ENCODE assay signal across 9 cellular contexts in the genomic region with DNA sequence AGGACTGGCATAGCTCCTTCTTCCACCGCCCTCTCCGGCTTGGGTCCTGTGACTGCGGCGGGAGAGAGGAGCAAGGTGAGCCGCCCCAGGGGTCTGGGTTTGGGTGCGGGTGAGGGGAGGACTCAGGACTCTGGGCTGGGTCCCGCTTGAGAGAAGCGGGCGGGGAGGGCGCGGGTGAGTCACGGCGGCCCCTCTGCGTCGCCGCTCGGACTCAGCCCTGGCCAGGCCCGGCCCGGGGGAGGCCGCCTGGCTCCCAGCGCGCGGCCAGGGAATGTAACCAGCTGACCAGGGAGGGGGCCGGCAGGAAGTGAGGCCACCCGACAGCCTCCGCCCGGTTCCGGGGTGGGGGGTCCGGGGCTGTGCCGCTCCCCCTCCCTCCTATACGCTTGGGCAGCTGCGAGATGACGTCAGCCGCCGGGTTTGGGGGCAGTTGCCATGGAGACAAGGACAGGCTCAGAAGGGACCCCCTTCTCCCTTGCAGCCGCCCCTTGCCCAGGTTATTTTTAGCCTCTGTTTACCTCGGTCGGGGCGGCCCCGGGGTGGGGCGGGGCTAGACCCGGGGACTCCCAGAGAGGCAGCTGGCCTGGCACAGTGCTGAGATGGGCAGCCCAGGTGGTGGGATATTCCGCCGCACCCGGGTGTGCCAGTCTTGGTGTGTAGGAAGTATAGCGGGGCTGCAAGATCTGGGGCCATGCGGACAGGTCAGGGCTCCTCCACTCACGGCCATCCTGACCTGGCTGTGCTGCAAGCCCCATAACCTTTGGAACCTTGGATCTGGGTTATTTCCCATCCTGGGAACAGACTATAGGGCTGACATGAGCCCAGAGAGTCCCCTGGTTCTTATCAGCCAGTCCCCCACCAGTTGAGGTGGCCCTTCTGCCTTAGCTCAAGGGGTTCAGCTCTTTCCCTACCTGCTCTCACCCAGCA. TPM values are rescaled to one million over a fixed set of nuclear protein-coding genes. Genes with fewer than 3 reads are reported as not detected.
DNase-seq lines count a peak whose midpoint lies in the region; ATAC-seq and TF ChIP-seq lines count a peak whose summit lies in the region.
"Had no signal": no experiment of that assay in that cellular context is flagged by ENCODE, and none has a peak within 500 bp of the region (broad histone marks: within the 10 kb centered on the region; RNA-seq: fewer than 3 reads in every experiment).

No MANE protein-coding gene starts in this region.

- H3K27me3 ChIP-seq in BJ (ENCODE audit: control insufficient read depth, insufficient read depth, low read length) (no peaks in the 10 kb centered on the region), mammary epithelial cell (ENCODE audit: insufficient read depth, low read length) (no peaks in the 10 kb centered on the region), gastrocnemius medialis (no peaks in the 10 kb centered on the region)

- H3K79me2 ChIP-seq in mammary epithelial cell (ENCODE audit: insufficient read depth, low read length) = peaks cover 47% of the 10 kb centered on the region

- dilution Hi-C loops in mammary epithelial cell (cut with HindIII; ENCODE audit: low sequenced_read_pairs) = no loop called here

- in situ Hi-C loops in mammary epithelial cell (cut with MboI; ENCODE audit: low sequenced_read_pairs in 2 of 2) = no loop called here
- in situ Hi-C loops in gastrocnemius medialis (cut with MboI; ENCODE audit: low sequenced_read_pairs in 4 of 4) = no loop called here

- ATAC-seq in GM18868 (IDR thresholded peaks at IDR 0.05; ENCODE audit: unreplicated experiment) (peak; percentile 38), gastrocnemius medialis (peak; percentile 30 to 37)

- peak overlapping the region; percentile 63 for H2AFZ ChIP-seq in mammary epithelial cell (ENCODE audit: low read depth, low read length)

- no TSS peak for BruUV-seq in mammary epithelial cell (replicated peaks; lab: Mats Ljungman, UMichigan)

- WGBS in mammary epithelial cell (ENCODE audit: low coverage, missing lambda C conversion rate) = 6% methylated on average over 6 of the region's 48 CpGs

- H3K4me3 ChIP-seq in BJ (ENCODE audit: low read depth, low read length) = peak overlapping the region; percentile 77
- peak overlapping the region; percentile 57 to 67 (median 61) for H3K4me3 ChIP-seq in mammary epithelial cell (replicated peaks in 1 of 3; ENCODE audit: insufficient read depth in 1 of 3, low read depth in 2 of 3, low read length in 3 of 3)
- peak overlapping the region; percentile 77 to 97 (median 93) for H3K4me3 ChIP-seq in gastrocnemius medialis

- H3K9ac ChIP-seq in mammary epithelial cell (ENCODE audit: insufficient read depth, low read length) = peak overlapping the region; percentile 51

- CTCF ChIA-PET in BJ (lab: Yijun Ruan, JAX) = interaction anchor here (1.0 to 2.9 kb wide), 10 partner anchors 10 to 137 kb away, joined by 3 to 34 read pairs (median 6); partner anchors contain the start of genes C16orf86, CARMIL2, CTCF and ENKD1
- CTCF ChIA-PET in mammary epithelial cell (lab: Charles Lee; ENCODE audit: low non-redundant PET) = interaction anchor here (0.7 kb wide), 1 partner anchor 9 kb away, joined by 4 read pairs; no protein-coding TSS in a partner anchor
- CTCF ChIA-PET in HEK293T (lab: Yijun Ruan, JAX) = interaction anchor here (2.4 to 3.0 kb wide), 2 partner anchors 9 to 17 kb away, joined by 12 to 14 read pairs; no protein-coding TSS in a partner anchor

- H3K4me1 ChIP-seq in mammary epithelial cell (ENCODE audit: insufficient read depth, low read length) = peaks cover 38% of the 10 kb centered on the region
- H3K4me1 ChIP-seq in gastrocnemius medialis = peaks cover 16 to 28% of the 10 kb centered on the region in 2 donors

- TF ChIP-seq CTCF in BJ (IDR thresholded peaks at IDR 0.05; ENCODE audit: insufficient read depth, low read depth, low read length) (no peak), mammary epithelial cell (conservative IDR thresholded peaks at IDR 0.05 in 1 of 2, IDR thresholded peaks at IDR 0.05 in 1 of 2; ENCODE audit: extremely low read depth in 1 of 2, insufficient read depth in 1 of 2, low read depth in 1 of 2, low read length in 2 of 2) (no peak), gastrocnemius medialis (IDR thresholded peaks at IDR 0.05 in 4 of 5, conservative IDR thresholded peaks at IDR 0.05 in 1 of 5) (no peak)

- H3K36me3 ChIP-seq in BJ (ENCODE audit: control insufficient read depth, insufficient read depth, low read length) (no peaks in the 10 kb centered on the region; the same call in 1 of the 2 replicates), mammary epithelial cell (ENCODE audit: insufficient read depth, low read length) (no peaks in the 10 kb centered on the region), gastrocnemius medialis (no peaks in the 10 kb centered on the region)

- peak; percentile 23 for DNase-seq in BJ (ENCODE audit: low read depth)
- peak; percentile 21 for DNase-seq in NCI-H146 treated with DMSO at 0.1 percent for 48 hours (lab: John Stamatoyannopoulos, UW; ENCODE audit: unreplicated experiment)
- DNase-seq in mammary epithelial cell = peak; percentile 35
- peak; percentile 44 for DNase-seq in iPS-NIHi7 (ENCODE audit: extremely low spot score)
- DNase-seq in gastrocnemius medialis = peak; percentile 39 to 63
- no peak for DNase-seq in middle frontal gyrus (ENCODE audit: extremely low spot score, low spot score)
- no peak for DNase-seq in HEK293T (ENCODE audit: extremely low spot score)

- intact Hi-C loops in mammary epithelial cell (cut with micrococcal nuclease) = no loop called here
- intact Hi-C loops in gastrocnemius medialis (cut with DNase I; ENCODE audit: low total_unique reads) = no loop called here

- no peaks in the 10 kb centered on the region for H3K9me3 ChIP-seq in mammary epithelial cell (replicated peaks; ENCODE audit: insufficient read depth, low read length)
- no peaks in the 10 kb centered on the region for H3K9me3 ChIP-seq in gastrocnemius medialis

- H3K27ac ChIP-seq in mammary epithelial cell (ENCODE audit: insufficient read depth, low read depth, low read length) = peak overlapping the region; percentile 41
- peak overlapping the region; percentile 91 to 99 (median 93) for H3K27ac ChIP-seq in gastrocnemius medialis

- H3K4me2 ChIP-seq in mammary epithelial cell (ENCODE audit: insufficient read depth, low read depth, low read length) = peak overlapping the region; percentile 84

- H4K20me1 ChIP-seq in mammary epithelial cell (ENCODE audit: insufficient read depth, low read length) = no peaks in the 10 kb centered on the region

- POLR2A ChIA-PET in BJ (lab: Charles Lee) (interaction anchor here (0.6 to 0.9 kb wide), 2 partner anchors 9 to 130 kb away, joined by 3 read pairs; partner anchors contain the start of gene ACD), HEK293T (lab: Yijun Ruan, JAX) (interaction anchor here (0.9 to 2.5 kb wide), 2 partner anchors 32 to 110 kb away, joined by 3 to 9 read pairs; partner anchors contain the start of gene CTCF)

- peak; percentile 69 to 85 for TF ChIP-seq POLR2A in gastrocnemius medialis (IDR thresholded peaks at IDR 0.05)

TF ChIP-seq in HEK293T, 16 proteins besides CTCF, POLR2A, EP300 and RAD21:
- TF ChIP-seq HDGF (IDR thresholded peaks at IDR 0.05; ENCODE audit: borderline replicate concordance) (no peak), PKNOX1 (IDR thresholded peaks at IDR 0.05) (no peak), ZNF384 (IDR thresholded peaks at IDR 0.05) (no peak), FOXM1 (IDR thresholded peaks at IDR 0.05; ENCODE audit: borderline replicate concordance) (no peak), TARDBP (IDR thresholded peaks at IDR 0.05) (no peak)

RNA-seq across cellular contexts. Expression of gene RIPOR1, which starts 1.6 kb away (rescaled TPM):
- polyA plus RNA-seq in BJ (2011; rRNA removed) (7.4 and 12.7 TPM in 2 replicates), mammary epithelial cell (15.3 TPM)
- 14.6 and 27.2 TPM in 2 replicates for polyA minus RNA-seq in BJ (2011; rRNA and poly(A)+ RNA removed)
- total RNA-seq in mammary epithelial cell (10 to 100 TPM; 35.3 to 64.8 TPM), gastrocnemius medialis (10 to 100 TPM; 10.6 to 65.4 (median 25.1) TPM)
- polyA minus RNA-seq in mammary epithelial cell = 47.3 TPM

RNA-seq across cellular contexts. Expression of gene CTCF, which starts 32.0 kb away (rescaled TPM):
- polyA plus RNA-seq in BJ (2011; rRNA removed) (20.9 and 22.8 TPM in 2 replicates), mammary epithelial cell (21.6 TPM)
- 20.3 and 21.6 TPM in 2 replicates for polyA minus RNA-seq in BJ (2011; rRNA and poly(A)+ RNA removed)
- total RNA-seq in mammary epithelial cell (10 to 100 TPM; 21.7 to 31.2 TPM), gastrocnemius medialis (10 to 100 TPM; 25.9 to 35.9 (median 30.3) TPM)
- polyA minus RNA-seq in mammary epithelial cell = 44.1 TPM

RNA-seq across cellular contexts. Expression of gene AGRP, which starts 46.9 kb away (rescaled TPM):
- polyA plus RNA-seq in BJ (2011; rRNA removed) (not detected in 2 replicates), mammary epithelial cell (not detected)
- polyA minus RNA-seq in BJ (2011; rRNA and poly(A)+ RNA removed) = not detected in 2 replicates
- total RNA-seq in mammary epithelial cell (not detected), gastrocnemius medialis (not detected)
- polyA minus RNA-seq in mammary epithelial cell = not detected
- total RNA-seq: T-helper 1 cell treated with Interleukin-12 subunit alpha and Interleukin-12 subunit beta and Interleukin-4 antibody, amounts not matched to agents 30 ng/mL and 1 ng/mL, for 36 hours had no signal

RNA-seq across cellular contexts. Expression of gene ATP6V0D1, which starts 49.3 kb away (rescaled TPM):
- 111 and 155 TPM in 2 replicates for polyA plus RNA-seq in BJ (2011; rRNA removed)
- 138 and 208 TPM in 2 replicates for polyA minus RNA-seq in BJ (2011; rRNA and poly(A)+ RNA removed)
- total RNA-seq in mammary epithelial cell = 100 to 1,000 TPM in 1 of 2 donors, 10 to 100 TPM in 1; 93.3 to 124 TPM
- polyA plus RNA-seq in mammary epithelial cell = 268 TPM
- 279 TPM for polyA minus RNA-seq in mammary epithelial cell
- total RNA-seq in gastrocnemius medialis = 100 to 1,000 TPM; 117 to 211 (median 157) TPM

Comparison
In these comparisons a context has a peak if more than half of its experiments do, and no peak if none do; other contexts are left out.
1. DNase-seq: peak in BJ (single experiment), NCI-H146 treated with DMSO at 0.1 percent for 48 hours (single experiment), mammary epithelial cell (single experiment), iPS-NIHi7 (single experiment) and gastrocnemius medialis (2 of 2); none in middle frontal gyrus (single experiment) and HEK293T (single experiment).
2. Peak in every context shown above with its lines, with median percentiles within 50 percentile points of each other: H3K4me3 ChIP-seq.